In the genomic region with DNA sequence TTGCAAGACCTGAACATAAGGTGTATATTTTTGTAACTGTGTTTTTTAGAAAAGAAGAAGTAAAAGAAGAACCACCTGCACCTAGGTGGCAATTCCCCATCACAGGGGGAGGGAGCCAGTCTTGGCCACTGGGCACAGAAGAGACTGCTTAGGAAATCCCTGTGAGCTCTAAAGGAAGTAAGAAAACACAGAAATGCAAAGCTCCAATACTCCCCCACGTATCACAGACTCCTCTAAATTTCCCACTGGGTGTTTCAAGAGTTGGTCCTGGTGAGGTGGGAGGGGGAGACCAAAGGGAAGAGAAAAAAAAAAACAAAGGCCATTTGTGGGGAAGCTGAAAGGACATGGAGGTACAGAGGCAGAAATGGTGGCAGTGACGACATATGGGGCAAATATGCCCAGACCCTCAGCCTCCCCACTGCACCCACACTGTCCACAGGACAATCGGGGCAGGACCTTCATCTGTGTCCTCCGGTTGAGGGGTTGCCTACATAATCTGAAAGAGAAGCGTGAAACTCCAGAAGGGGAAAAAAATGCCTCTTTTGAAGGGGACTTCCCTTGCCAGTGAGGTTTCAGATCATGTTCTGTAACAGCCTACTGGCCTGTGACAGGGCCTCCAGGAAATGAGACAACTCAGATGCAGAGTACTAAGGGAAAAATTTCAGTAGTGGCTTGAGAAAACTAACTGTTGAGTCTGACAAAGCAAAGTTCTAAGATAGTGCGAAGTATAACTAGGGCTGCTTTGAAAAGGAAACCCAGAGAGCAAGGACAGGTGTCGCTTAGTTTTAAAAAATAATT, we compare ENCODE assay signal across 8 cellular contexts.
A peak's percentile ranks its signal among the peaks of the same experiment; 100 is the strongest.
DNase-seq lines count a peak whose midpoint lies in the region; ATAC-seq and TF ChIP-seq lines count a peak whose summit lies in the region.

No MANE protein-coding gene starts in this region.

- TF ChIP-seq CTCF in GM20000 (IDR thresholded peaks at IDR 0.05; ENCODE audit: extremely low read depth, missing control alignments) (no peak), ovary (IDR thresholded peaks at IDR 0.05) (no peak)

- H3K9me3 Mint-ChIP-seq in activated T-helper 17 cell treated with anti-CD3 and anti-CD28 coated beads, Interleukin-2, amount 50 U/mL, for 72 hours = no peaks in the 10 kb centered on the region
- no peaks in the 10 kb centered on the region for H3K9me3 Mint-ChIP-seq in stimulated activated memory B cell treated with anti-CD40 and anti-IgM and Interleukin-4, amounts not matched to agents 10 μg/mL and 1 μg/mL and 100 μg/mL, for 72 hours

- peaks cover 42% of the 10 kb centered on the region for H3K4me1 Mint-ChIP-seq in activated T-helper 17 cell treated with anti-CD3 and anti-CD28 coated beads, Interleukin-2, amount 50 U/mL, for 72 hours
- H3K4me1 Mint-ChIP-seq in stimulated activated memory B cell treated with anti-CD40 and anti-IgM and Interleukin-4, amounts not matched to agents 10 μg/mL and 1 μg/mL and 100 μg/mL, for 72 hours = peaks cover 82% of the 10 kb centered on the region

- H3K27me3 ChIP-seq in ovary = no peaks in the 10 kb centered on the region

- peak overlapping the region; percentile 64 for H3K4me3 Mint-ChIP-seq in activated T-helper 17 cell treated with anti-CD3 and anti-CD28 coated beads, Interleukin-2, amount 50 U/mL, for 72 hours
- peak overlapping the region; percentile 86 for H3K4me3 Mint-ChIP-seq in stimulated activated memory B cell treated with anti-CD40 and anti-IgM and Interleukin-4, amounts not matched to agents 10 μg/mL and 1 μg/mL and 100 μg/mL, for 72 hours

- no peaks in the 10 kb centered on the region for H3K36me3 Mint-ChIP-seq in activated T-helper 17 cell treated with anti-CD3 and anti-CD28 coated beads, Interleukin-2, amount 50 U/mL, for 72 hours (ENCODE audit: low read depth)
- H3K36me3 Mint-ChIP-seq in stimulated activated memory B cell treated with anti-CD40 and anti-IgM and Interleukin-4, amounts not matched to agents 10 μg/mL and 1 μg/mL and 100 μg/mL, for 72 hours = no peaks in the 10 kb centered on the region

- intact Hi-C loops in ovary (cut with DNase I) = no loop called here

- H3K27ac Mint-ChIP-seq in activated T-helper 17 cell treated with anti-CD3 and anti-CD28 coated beads, Interleukin-2, amount 50 U/mL, for 72 hours = peak overlapping the region; percentile 82
- peak overlapping the region; percentile 93 for H3K27ac Mint-ChIP-seq in stimulated activated memory B cell treated with anti-CD40 and anti-IgM and Interleukin-4, amounts not matched to agents 10 μg/mL and 1 μg/mL and 100 μg/mL, for 72 hours

- H3K27ac ChIP-seq in ovary = no peak overlapping the region

- TF ChIP-seq POLR2A in ovary (IDR thresholded peaks at IDR 0.05) = no peak

- H3K4me1 ChIP-seq in ovary (ENCODE audit: insufficient read depth) = peaks cover 2% of the 10 kb centered on the region

- no peak for TF ChIP-seq EP300 in ovary (IDR thresholded peaks at IDR 0.05)

- 80 to 83% (median 83%) methylated on average over 7 of the region's 7 CpGs for WGBS in ovary, 3 donors

- no peaks in the 10 kb centered on the region for H3K9me3 ChIP-seq in ovary

- no peaks in the 10 kb centered on the region for H3K27me3 Mint-ChIP-seq in activated T-helper 17 cell treated with anti-CD3 and anti-CD28 coated beads, Interleukin-2, amount 50 U/mL, for 72 hours
- H3K27me3 Mint-ChIP-seq in stimulated activated memory B cell treated with anti-CD40 and anti-IgM and Interleukin-4, amounts not matched to agents 10 μg/mL and 1 μg/mL and 100 μg/mL, for 72 hours = no peaks in the 10 kb centered on the region

- peak; percentile 78 for DNase-seq in Daoy (ENCODE audit: low read depth)
- DNase-seq in GM20000 (ENCODE audit: low spot score) = peak; percentile 52
- peak; percentile 82 for DNase-seq in iris pigment epithelial cell (ENCODE audit: low read depth)
- DNase-seq in ovary = no peak
- DNase-seq in ecto neural progenitor cell (ENCODE audit: low spot score) = no peak

- peak; percentile 46 for ATAC-seq in HG03558 (IDR thresholded peaks at IDR 0.05; ENCODE audit: extremely low read depth, unreplicated experiment)
- ATAC-seq in activated T-helper 17 cell treated with anti-CD3 and anti-CD28 coated beads, Interleukin-2, amount 50 U/mL, for 72 hours (replicated peaks) = peak; percentile 73
- peak; percentile 88 for ATAC-seq in stimulated activated memory B cell treated with anti-CD40 and anti-IgM and Interleukin-4, amounts not matched to agents 10 μg/mL and 1 μg/mL and 100 μg/mL, for 72 hours

- H3K36me3 ChIP-seq in ovary = no peaks in the 10 kb centered on the region

- H3K4me3 ChIP-seq in ovary = no peak overlapping the region

Comparison
In these comparisons a context has a peak if more than half of its experiments do, and no peak if none do; other contexts are left out.
1. DNase-seq: peak in Daoy (single experiment), GM20000 (single experiment) and iris pigment epithelial cell (single experiment); none in ovary (0 of 5) and ecto neural progenitor cell (single experiment).
2. Peak in every context shown above with its lines, with median percentiles within 50 percentile points of each other: ATAC-seq.